In genomic region chr11:35463211-35463810, GRCh38 we compare ENCODE assay signal across 22 cellular contexts. TPM values are rescaled to one million over a fixed set of nuclear protein-coding genes. Genes with fewer than 3 reads are reported as not detected.
A peak's percentile ranks its signal among the peaks of the same experiment; 100 is the strongest.
DNase-seq lines count a peak whose midpoint lies in the region; TF ChIP-seq lines count a peak whose summit lies in the region.
"Had no signal": no experiment of that assay in that cellular context is flagged by ENCODE, and none has a peak within 500 bp of the region (broad histone marks: within the 10 kb centered on the region; RNA-seq: fewer than 3 reads in every experiment).

No MANE protein-coding gene starts in this region.

- peaks cover 14% of the 10 kb centered on the region for H3K4me1 Mint-ChIP-seq in endothelial cell (ENCODE audit: unreplicated experiment)
- H3K4me1 Mint-ChIP-seq: CD4-positive, CD25-positive, alpha-beta regulatory T cell had no signal

- no peaks in the 10 kb centered on the region for H3K36me3 ChIP-seq in neuron (ENCODE audit: insufficient read depth, low read length)
- H3K36me3 ChIP-seq: BE2C had no signal

- no peak for TF ChIP-seq CTCF in endothelial cell (IDR thresholded peaks at IDR 0.05; ENCODE audit: unreplicated experiment)

- H3K9me3 ChIP-seq in neuron (ENCODE audit: low read length) = no peaks in the 10 kb centered on the region
- H3K9me3 ChIP-seq: BE2C had no signal

- H2AFZ ChIP-seq in neuron (ENCODE audit: low read depth, low read length) = peak overlapping the region; percentile 65

- H3K4me3 Mint-ChIP-seq in endothelial cell (ENCODE audit: unreplicated experiment) = no peak overlapping the region
- H3K4me3 Mint-ChIP-seq: CD4-positive, CD25-positive, alpha-beta regulatory T cell; HFFc6 had no signal

- peak overlapping the region; percentile 48 for H3K27ac Mint-ChIP-seq in endothelial cell (ENCODE audit: unreplicated experiment)
- H3K27ac Mint-ChIP-seq: HFFc6 had no signal

- peaks cover 11% of the 10 kb centered on the region for H3K4me1 ChIP-seq in neuron (ENCODE audit: insufficient read depth, low read length)
- H3K4me1 ChIP-seq: BE2C had no signal

- no peak overlapping the region for H3K4me3 ChIP-seq in neuron (ENCODE audit: low read length)

- H3K36me3 Mint-ChIP-seq in endothelial cell (ENCODE audit: low read depth, unreplicated experiment) = no peaks in the 10 kb centered on the region
- H3K36me3 Mint-ChIP-seq: CD4-positive, CD25-positive, alpha-beta regulatory T cell had no signal

- DNase-seq in Ammon's horn (ENCODE audit: low spot score) (peak; percentile 70), anterior cingulate cortex (lab: John Stamatoyannopoulos, UW) (peak in 39 of 58 donors; percentile 9 to 95 (median 64)), endothelial cell (ENCODE audit: low spot score) (no peak), mucosa of gallbladder (ENCODE audit: low spot score) (no peak), inferior parietal cortex (ENCODE audit: extremely low spot score) (no peak), NCI-H1436 treated with DMSO at 0.1 percent for 48 hours (lab: John Stamatoyannopoulos, UW) (no peak)
- DNase-seq in activated CD4-positive, alpha-beta T cell treated with anti-CD3 and anti-CD28 coated beads, Interleukin-2, amount 50 U/mL, for 48 hours = no peak
- DNase-seq: BE2C; CD4-positive, CD25-positive, alpha-beta regulatory T cell; COR-L47; DMS 273 treated with DMSO at 0.1 percent for 48 hours; GDM1; HFFc6; KG1; NCI-H1105 treated with DMSO at 0.1 percent for 48 hours; NCI-H1694 treated with DMSO at 0.1 percent for 48 hours; NCI-H2107; NCI-H510A; NCI-H774; OCI-M1; SHP77 had no signal

- H3K9me3 Mint-ChIP-seq in endothelial cell (ENCODE audit: unreplicated experiment) = no peaks in the 10 kb centered on the region
- H3K9me3 Mint-ChIP-seq: HFFc6 had no signal

- H3K27me3 ChIP-seq in neuron (ENCODE audit: insufficient read depth, low read length) = no peaks in the 10 kb centered on the region
- H3K27me3 ChIP-seq: BE2C had no signal

- H3K27me3 Mint-ChIP-seq in endothelial cell (ENCODE audit: unreplicated experiment) = no peaks in the 10 kb centered on the region

RNA-seq across cellular contexts. Expression of gene SLC1A2, which starts 44.0 kb away (rescaled TPM):
- 0.41 TPM for total RNA-seq in endothelial cell (ENCODE audit: unreplicated experiment)
- 0.58 TPM for total RNA-seq in mucosa of gallbladder
- total RNA-seq: CD4-positive, CD25-positive, alpha-beta regulatory T cell had no signal

Comparison
In these comparisons a context has a peak if more than half of its experiments do, and no peak if none do; other contexts are left out.
1. DNase-seq: peak in Ammon's horn (single experiment) and anterior cingulate cortex (39 of 58); none in endothelial cell (single experiment), mucosa of gallbladder (single experiment), inferior parietal cortex (single experiment), activated CD4-positive, alpha-beta T cell treated with anti-CD3 and anti-CD28 coated beads, Interleukin-2, amount 50 U/mL, for 48 hours (0 of 2) and NCI-H1436 treated with DMSO at 0.1 percent for 48 hours (single experiment).